Comparison of ENCODE assay signal across 15 cellular contexts in genomic region chr5:8316608-8317007, GRCh38.
A peak's percentile ranks its signal among the peaks of the same experiment; 100 is the strongest.
DNase-seq lines count a peak whose midpoint lies in the region; ATAC-seq and TF ChIP-seq lines count a peak whose summit lies in the region.
"Had no signal": no experiment of that assay in that cellular context is flagged by ENCODE, and none has a peak within 500 bp of the region (broad histone marks: within the 10 kb centered on the region; RNA-seq: fewer than 3 reads in every experiment).

No MANE protein-coding gene starts in this region.

- H3K4me1 ChIP-seq in HEK293 (ENCODE audit: control insufficient read depth, insufficient read depth, low read length), result no peaks in the 10 kb centered on the region
- H3K4me1 ChIP-seq: BLaER1, Caco-2 had no signal

- CTCF ChIA-PET in HEK293 (lab: Yijun Ruan, JAX), result interaction anchor here (0.5 kb wide), 1 partner anchor 19 kb away, joined by 3 read pairs; no protein-coding TSS in a partner anchor

- POLR2A ChIA-PET in HEK293 (lab: Yijun Ruan, JAX), result no interaction called here

- no peaks in the 10 kb centered on the region for H3K36me3 ChIP-seq in HEK293 (ENCODE audit: control insufficient read depth in 2 of 2, insufficient read depth in 1 of 2, low read length in 2 of 2)
- H3K36me3 ChIP-seq: BLaER1 had no signal

- no peak overlapping the region for H3K4me3 ChIP-seq in HEK293 (ENCODE audit: low read depth, low read length)
- H3K4me3 ChIP-seq: BLaER1 had no signal

- H3K9me3 Mint-ChIP-seq in neural crest cell, result peaks cover 7% of the 10 kb centered on the region
- peaks cover 3% of the 10 kb centered on the region for H3K9me3 Mint-ChIP-seq in activated T-helper 17 cell treated with anti-CD3 and anti-CD28 coated beads, Interleukin-2, amount 50 U/mL, for 72 hours

- H3K27ac Mint-ChIP-seq in neural crest cell (ENCODE audit: unreplicated experiment), result peak overlapping the region; percentile 69
- H3K27ac Mint-ChIP-seq in activated T-helper 17 cell treated with anti-CD3 and anti-CD28 coated beads, Interleukin-2, amount 50 U/mL, for 72 hours, result no peak overlapping the region
- H3K27ac Mint-ChIP-seq: CD8-positive, alpha-beta memory T cell had no signal

- no peak for TF ChIP-seq CTCF in HEK293 (tag by site-specific recombination; IDR thresholded peaks at IDR 0.05)
- no peak for TF ChIP-seq CTCF in neural crest cell (conservative IDR thresholded peaks at IDR 0.05)

- H3K4me1 Mint-ChIP-seq in neural crest cell, result no peaks in the 10 kb centered on the region
- no peaks in the 10 kb centered on the region for H3K4me1 Mint-ChIP-seq in activated T-helper 17 cell treated with anti-CD3 and anti-CD28 coated beads, Interleukin-2, amount 50 U/mL, for 72 hours
- H3K4me1 Mint-ChIP-seq: CD8-positive, alpha-beta memory T cell had no signal

- H3K4me3 Mint-ChIP-seq in neural crest cell, result no peak overlapping the region
- H3K4me3 Mint-ChIP-seq in activated T-helper 17 cell treated with anti-CD3 and anti-CD28 coated beads, Interleukin-2, amount 50 U/mL, for 72 hours, result no peak overlapping the region
- H3K4me3 Mint-ChIP-seq: CD8-positive, alpha-beta memory T cell had no signal

- H3K9me3 ChIP-seq in HEK293 (ENCODE audit: control insufficient read depth, insufficient read depth, low read depth, low read length), result no peaks in the 10 kb centered on the region
- H3K9me3 ChIP-seq: BLaER1, Caco-2 had no signal

- ATAC-seq in activated T-helper 17 cell treated with anti-CD3 and anti-CD28 coated beads, Interleukin-2, amount 50 U/mL, for 72 hours (replicated peaks), result no peak
- ATAC-seq: HCT116 had no signal

- H3K27me3 Mint-ChIP-seq in neural crest cell (ENCODE audit: low read depth), result no peaks in the 10 kb centered on the region
- H3K27me3 Mint-ChIP-seq in activated T-helper 17 cell treated with anti-CD3 and anti-CD28 coated beads, Interleukin-2, amount 50 U/mL, for 72 hours, result no peaks in the 10 kb centered on the region
- H3K27me3 Mint-ChIP-seq: CD8-positive, alpha-beta memory T cell had no signal

- peaks cover 3% of the 10 kb centered on the region for H3K36me3 Mint-ChIP-seq in neural crest cell (ENCODE audit: low read depth)
- H3K36me3 Mint-ChIP-seq in activated T-helper 17 cell treated with anti-CD3 and anti-CD28 coated beads, Interleukin-2, amount 50 U/mL, for 72 hours (ENCODE audit: low read depth), result no peaks in the 10 kb centered on the region
- H3K36me3 Mint-ChIP-seq: CD8-positive, alpha-beta memory T cell had no signal

- no peak overlapping the region for H3K27ac ChIP-seq in HEK293 (ENCODE audit: extremely low read depth, low read depth, low read length)
- H3K27ac ChIP-seq: BLaER1, HL-60 had no signal

- DNase-seq in iPS-NIHi7 (ENCODE audit: extremely low spot score), result peak; percentile 48
- DNase-seq in neural crest cell (ENCODE audit: low read depth, low spot score), result no peak
- DNase-seq in activated CD4-positive, alpha-beta T cell treated with anti-CD3 and anti-CD28 coated beads, Interleukin-2, amount 50 U/mL, for 4 hours, result no peak
- DNase-seq in activated CD4-positive, alpha-beta T cell treated with anti-CD3 and anti-CD28 coated beads for 4 hours, result no peak
- DNase-seq: AML-193; Caco-2; CD8-positive, alpha-beta memory T cell; DND-41; GDM1 had no signal

TF ChIP-seq in HEK293, 187 proteins besides CTCF, POLR2A, EP300 and RAD21:
- peak; percentile 90 for TF ChIP-seq REST (tag by site-specific recombination; IDR thresholded peaks at IDR 0.05)
- TF ChIP-seq ZNF654 (tag by site-specific recombination; IDR thresholded peaks at IDR 0.05; ENCODE audit: low read depth), result no peak
- TF ChIP-seq SP2 (tag by site-specific recombination; IDR thresholded peaks at IDR 0.05), result 0 out of 2 replicates have a peak, but pooled peaks have one; percentile 4
- TF ChIP-seq ZNF248 (tag by site-specific recombination; IDR thresholded peaks at IDR 0.05), result no peak
- TF ChIP-seq ZSCAN16 (tag by site-specific recombination; IDR thresholded peaks at IDR 0.05), result no peak

TF ChIP-seq in PFSK-1, 5 proteins besides CTCF, POLR2A, EP300 and RAD21:
- TF ChIP-seq REST (IDR thresholded peaks at IDR 0.05; ENCODE audit: insufficient read depth in 1 of 2, low read depth in 2 of 2, low read length in 2 of 2), result peak; percentile 61 to 89
- no peak for TF ChIP-seq SIN3A (IDR thresholded peaks at IDR 0.05; ENCODE audit: borderline replicate concordance, insufficient read depth, low read length)
- TF ChIP-seq POLR2AphosphoS5 (IDR thresholded peaks at IDR 0.05; ENCODE audit: low read depth, low read length), result no peak
- TF ChIP-seq TAF1 (IDR thresholded peaks at IDR 0.05; ENCODE audit: borderline replicate concordance, insufficient read depth, low read length), result no peak
